16 cellular contexts compared by ENCODE assay signal in genomic region chr6:22236626-22237414, GRCh38.
DNase-seq lines count a peak whose midpoint lies in the region; ATAC-seq and TF ChIP-seq lines count a peak whose summit lies in the region.
"Had no signal": no experiment of that assay in that cellular context is flagged by ENCODE, and none has a peak within 500 bp of the region (broad histone marks: within the 10 kb centered on the region; RNA-seq: fewer than 3 reads in every experiment).

No MANE protein-coding gene starts in this region.

- no peak for ATAC-seq in HG03025 (IDR thresholded peaks at IDR 0.05; ENCODE audit: low FRiP score, unreplicated experiment)
- ATAC-seq: activated CD4-positive, alpha-beta T cell treated with anti-CD3 and anti-CD28 coated beads for 36 hours; left colon had no signal

- no peaks in the 10 kb centered on the region for H3K4me1 ChIP-seq in OCI-LY7 (ENCODE audit: insufficient read depth, low read length, poor library complexity, severe bottlenecking)
- H3K4me1 ChIP-seq: Peyer's patch had no signal

- TF ChIP-seq CTCF in neural crest cell (conservative IDR thresholded peaks at IDR 0.05) = no peak
- no peak for TF ChIP-seq CTCF in OCI-LY7 (conservative IDR thresholded peaks at IDR 0.05; ENCODE audit: low read length)

- CTCF ChIA-PET in OCI-LY7 (lab: Charles Lee; ENCODE audit: unreplicated experiment) = no interaction called here

- H3K9me2 ChIP-seq in OCI-LY7 (ENCODE audit: insufficient read depth, low read length) = no peaks in the 10 kb centered on the region

- no peak overlapping the region for H3K27ac ChIP-seq in OCI-LY7 (ENCODE audit: low read depth, low read length, poor library complexity, severe bottlenecking)
- H3K27ac ChIP-seq: Peyer's patch, thoracic aorta had no signal

- no peak overlapping the region for H3K4me2 ChIP-seq in OCI-LY7 (ENCODE audit: low read length)

- no peaks in the 10 kb centered on the region for H3K79me2 ChIP-seq in OCI-LY7 (ENCODE audit: insufficient read depth, low read depth, low read length)

- H3K4me1 Mint-ChIP-seq in neural crest cell = no peaks in the 10 kb centered on the region
- H3K4me1 Mint-ChIP-seq: activated CD4-positive, alpha-beta T cell treated with anti-CD3 and anti-CD28 coated beads for 36 hours had no signal

- no peak overlapping the region for H3K4me3 Mint-ChIP-seq in neural crest cell
- H3K4me3 Mint-ChIP-seq: activated CD4-positive, alpha-beta T cell treated with anti-CD3 and anti-CD28 coated beads for 36 hours had no signal

- peak overlapping the region; percentile 30 for H3K27ac Mint-ChIP-seq in neural crest cell (ENCODE audit: unreplicated experiment)
- H3K27ac Mint-ChIP-seq: activated CD4-positive, alpha-beta T cell treated with anti-CD3 and anti-CD28 coated beads for 36 hours had no signal

- BruUV-seq in OCI-LY7 (replicated peaks; lab: Mats Ljungman, UMichigan) = no TSS peak

- peaks cover 6% of the 10 kb centered on the region for H3K9me3 Mint-ChIP-seq in neural crest cell

- POLR2A ChIA-PET in OCI-LY7 (lab: Charles Lee) = interaction anchor here (0.6 kb wide), 1 partner anchor 46 kb away, joined by 3 read pairs; no protein-coding TSS in a partner anchor

- H3K36me3 Mint-ChIP-seq in neural crest cell (ENCODE audit: low read depth) = peaks cover 3% of the 10 kb centered on the region

- no peaks in the 10 kb centered on the region for H3K9me3 ChIP-seq in OCI-LY7 (ENCODE audit: low read length)
- H3K9me3 ChIP-seq: Peyer's patch, thoracic aorta had no signal

- H3K27me3 Mint-ChIP-seq in neural crest cell (ENCODE audit: low read depth) = no peaks in the 10 kb centered on the region
- H3K27me3 Mint-ChIP-seq: activated CD4-positive, alpha-beta T cell treated with anti-CD3 and anti-CD28 coated beads for 36 hours had no signal

- H4K20me1 ChIP-seq in OCI-LY7 (ENCODE audit: insufficient read depth, low read length) = no peaks in the 10 kb centered on the region

- H3K36me3 ChIP-seq in OCI-LY7 (ENCODE audit: insufficient read depth, low read length) = no peaks in the 10 kb centered on the region
- H3K36me3 ChIP-seq: Peyer's patch, thoracic aorta had no signal

- H3K4me3 ChIP-seq in OCI-LY7 (ENCODE audit: low read depth, low read length, poor library complexity, severe bottlenecking) = no peak overlapping the region
- H3K4me3 ChIP-seq: Peyer's patch, thoracic aorta had no signal

- intact Hi-C loops in OCI-LY7 (cut with micrococcal nuclease; ENCODE audit: unreplicated experiment) = no loop called here

- DNase-seq in DMS53 treated with DMSO at 0.1 percent for 48 hours (lab: John Stamatoyannopoulos, UW; ENCODE audit: unreplicated experiment) = peak; percentile 93
- peak; percentile 22 to 86 for DNase-seq in NCI-H446 (lab: John Stamatoyannopoulos, UW)
- DNase-seq in epidermal melanocyte (ENCODE audit: insufficient read length, low spot score) = peak; percentile 30
- no peak for DNase-seq in neural crest cell (ENCODE audit: low read depth, low spot score)
- DNase-seq in middle frontal gyrus (ENCODE audit: extremely low spot score, low spot score) = no peak
- DNase-seq in Kasumi-1 (lab: John Stamatoyannopoulos, UW) = no peak
- no peak for DNase-seq in OCI-LY7 (ENCODE audit: low spot score)
- DNase-seq: activated CD4-positive, alpha-beta T cell treated with anti-CD3 and anti-CD28 coated beads for 36 hours; activated naive CD4-positive, alpha-beta T cell treated with anti-CD3 and anti-CD28 coated beads, Interleukin-2, amount 50 U/mL, for 16 hours; Calu3; GOT3; left colon; NCI-H1092 treated with DMSO at 0.1 percent for 48 hours; Peyer's patch had no signal

- H2AFZ ChIP-seq in OCI-LY7 (ENCODE audit: low read length) = no peak overlapping the region

Comparison
In these comparisons a context has a peak if more than half of its experiments do, and no peak if none do; other contexts are left out.
1. DNase-seq: peak in DMS53 treated with DMSO at 0.1 percent for 48 hours (single experiment), NCI-H446 (2 of 2) and epidermal melanocyte (single experiment); none in neural crest cell (single experiment), middle frontal gyrus (single experiment), Kasumi-1 (0 of 2) and OCI-LY7 (single experiment).